ENCODE assay signal across 8 cellular contexts in genomic region chr11:68798221-68798813, GRCh38. TPM values are rescaled to one million over a fixed set of nuclear protein-coding genes. Genes with fewer than 3 reads are reported as not detected.
DNase-seq lines count a peak whose midpoint lies in the region; ATAC-seq, FAIRE-seq and TF ChIP-seq lines count a peak whose summit lies in the region.

No MANE protein-coding gene starts in this region.

- peaks cover 13% of the 10 kb centered on the region for H3K36me3 Mint-ChIP-seq in natural killer cell
- peaks cover 16% of the 10 kb centered on the region for H3K36me3 Mint-ChIP-seq in natural killer cell treated with Interleukin-12 subunit alpha and Interleukin-12 subunit beta and Interleukin-15 and Interleukin-18, amount 100 ng/mL, for 72 hours

- H3K27ac ChIP-seq in WERI-Rb-1: no peak overlapping the region
- H3K27ac ChIP-seq in dorsolateral prefrontal cortex: no peak overlapping the region
- H3K27ac ChIP-seq in neural cell (ENCODE audit: low read length): no peak overlapping the region

- H3K27ac Mint-ChIP-seq in natural killer cell: no peak overlapping the region
- H3K27ac Mint-ChIP-seq in natural killer cell treated with Interleukin-12 subunit alpha and Interleukin-12 subunit beta and Interleukin-15 and Interleukin-18, amount 100 ng/mL, for 72 hours: no peak overlapping the region

- H3K27me3 ChIP-seq in WERI-Rb-1 (ENCODE audit: insufficient read depth, low read depth, severe bottlenecking): no peaks in the 10 kb centered on the region
- H3K27me3 ChIP-seq in dorsolateral prefrontal cortex: no peaks in the 10 kb centered on the region
- no peaks in the 10 kb centered on the region for H3K27me3 ChIP-seq in neural cell (ENCODE audit: insufficient read depth, low read depth, low read length)

- TF ChIP-seq CTCF in natural killer cell (IDR thresholded peaks at IDR 0.05) (peak; percentile 52), WERI-Rb-1 (IDR thresholded peaks at IDR 0.05; ENCODE audit: low read depth, low read length) (peak; percentile 93), dorsolateral prefrontal cortex (IDR thresholded peaks at IDR 0.05 in 54 of 56, conservative IDR thresholded peaks at IDR 0.05 in 2 of 56; ENCODE audit: low read depth in 1 of 56, partially characterized antibody in 56 of 56) (peak in 52 of 56 donors; percentile 19 to 61 (median 46)), neural cell (IDR thresholded peaks at IDR 0.05; ENCODE audit: poor library complexity, severe bottlenecking) (peak; percentile 22)

- intact Hi-C loops in natural killer cell (cut with micrococcal nuclease): no loop called here
- intact Hi-C loops in dorsolateral prefrontal cortex (cut with DNase I): no loop called here

- no peaks in the 10 kb centered on the region for H3K27me3 Mint-ChIP-seq in natural killer cell (ENCODE audit: low read depth in 2 of 2)
- H3K27me3 Mint-ChIP-seq in natural killer cell treated with Interleukin-12 subunit alpha and Interleukin-12 subunit beta and Interleukin-15 and Interleukin-18, amount 100 ng/mL, for 72 hours: no peaks in the 10 kb centered on the region

- no peaks in the 10 kb centered on the region for H3F3A ChIP-seq in neural cell (ENCODE audit: insufficient read depth, low read length, poor library complexity, severe bottlenecking)

- no peaks in the 10 kb centered on the region for H3K79me2 ChIP-seq in neural cell (replicated peaks; ENCODE audit: insufficient read depth, low read length)

- no peaks in the 10 kb centered on the region for H3K9me3 Mint-ChIP-seq in natural killer cell
- H3K9me3 Mint-ChIP-seq in natural killer cell treated with Interleukin-12 subunit alpha and Interleukin-12 subunit beta and Interleukin-15 and Interleukin-18, amount 100 ng/mL, for 72 hours: no peaks in the 10 kb centered on the region

- no peak for TF ChIP-seq POLR2A in GM12891 (IDR thresholded peaks at IDR 0.05; ENCODE audit: low read depth, low read length)

- TF ChIP-seq EP300 in neural cell (conservative IDR thresholded peaks at IDR 0.05; ENCODE audit: poor library complexity, severe bottlenecking): no peak

- H3K9me3 ChIP-seq in WERI-Rb-1 (ENCODE audit: severe bottlenecking): no peaks in the 10 kb centered on the region
- no peaks in the 10 kb centered on the region for H3K9me3 ChIP-seq in neural cell (ENCODE audit: low read length)

- H3K36me3 ChIP-seq in WERI-Rb-1 (no peaks in the 10 kb centered on the region), neural cell (ENCODE audit: insufficient read depth, low read length) (no peaks in the 10 kb centered on the region)

- no peak overlapping the region for H2AFZ ChIP-seq in neural cell (ENCODE audit: low read depth, low read length)

- H4K20me1 ChIP-seq in neural cell (ENCODE audit: insufficient read depth): no peaks in the 10 kb centered on the region

- H3K4me3 ChIP-seq in WERI-Rb-1 (ENCODE audit: low read depth, low read length) (no peak overlapping the region), dorsolateral prefrontal cortex (no peak overlapping the region), neural cell (ENCODE audit: low read length) (no peak overlapping the region)

- H3K9ac ChIP-seq in neural cell (ENCODE audit: low read length): no peak overlapping the region

- peak in 2 of 3 donors; percentile 36 to 37 for ATAC-seq in natural killer cell
- ATAC-seq in natural killer cell treated with Interleukin-12 subunit alpha and Interleukin-12 subunit beta and Interleukin-15 and Interleukin-18, amount 100 ng/mL, for 72 hours: no peak

- H3K4me2 ChIP-seq in neural cell (ENCODE audit: low read length): no peak overlapping the region

- H3K9me2 ChIP-seq in neural cell (ENCODE audit: insufficient read depth, low read length): no peaks in the 10 kb centered on the region

- no peak for FAIRE-seq in GM12891 (lab: Jason Lieb, UNC)

- DNase-seq in natural killer cell (peak; percentile 35), WERI-Rb-1 (peak; percentile 71), dorsolateral prefrontal cortex (no peak), DMS79 (lab: John Stamatoyannopoulos, UW) (no peak), NCI-H1436 (lab: John Stamatoyannopoulos, UW) (no peak), GM12891 (ENCODE audit: insufficient read length, low spot score) (no peak)
- no peak for DNase-seq in natural killer cell treated with Interleukin-12 subunit alpha and Interleukin-12 subunit beta and Interleukin-15 and Interleukin-18, amount 100 ng/mL, for 72 hours (ENCODE audit: low spot score)

- no peak for TF ChIP-seq RAD21 in neural cell (conservative IDR thresholded peaks at IDR 0.05)

- H3K4me1 Mint-ChIP-seq in natural killer cell: peaks cover 0 to 7% of the 10 kb centered on the region in 2 donors
- H3K4me1 Mint-ChIP-seq in natural killer cell treated with Interleukin-12 subunit alpha and Interleukin-12 subunit beta and Interleukin-15 and Interleukin-18, amount 100 ng/mL, for 72 hours (ENCODE audit: low read depth in 2 of 2): no peaks in the 10 kb centered on the region

- no peak overlapping the region for H3K4me3 Mint-ChIP-seq in natural killer cell
- H3K4me3 Mint-ChIP-seq in natural killer cell treated with Interleukin-12 subunit alpha and Interleukin-12 subunit beta and Interleukin-15 and Interleukin-18, amount 100 ng/mL, for 72 hours: no peak overlapping the region

TF ChIP-seq in neural cell, 6 proteins besides CTCF, POLR2A, EP300 and RAD21 (continues in another document):
- TF ChIP-seq TAF1 (IDR thresholded peaks at IDR 0.05; ENCODE audit: low read depth) (no peak), REST (IDR thresholded peaks at IDR 0.05; ENCODE audit: borderline replicate concordance) (no peak), MXI1 (conservative IDR thresholded peaks at IDR 0.05; ENCODE audit: poor library complexity, severe bottlenecking) (no peak)

TF ChIP-seq in GM12891, 5 proteins besides CTCF, POLR2A, EP300 and RAD21:
- TF ChIP-seq TAF1 (IDR thresholded peaks at IDR 0.05; ENCODE audit: low read depth, low read length): no peak
- no peak for TF ChIP-seq SPI1 (IDR thresholded peaks at IDR 0.05; ENCODE audit: low read depth, low read length)
- TF ChIP-seq PAX5 (IDR thresholded peaks at IDR 0.05; ENCODE audit: insufficient read depth, low read length, severe bottlenecking): no peak
- no peak for TF ChIP-seq POLR2AphosphoS5 (IDR thresholded peaks at IDR 0.05; ENCODE audit: low read depth, low read length)
- TF ChIP-seq POU2F2 (IDR thresholded peaks at IDR 0.05; ENCODE audit: low read depth, low read length): no peak

RNA-seq across cellular contexts. Expression of gene CPT1A, which starts 43.4 kb away (rescaled TPM):
- total RNA-seq in natural killer cell (100 to 1,000 TPM in 2 of 3 donors, 10 to 100 TPM in 1; 70.3 to 129 (median 100) TPM), dorsolateral prefrontal cortex (10 to 100 TPM; 18.2 to 83.8 (median 32.6) TPM)
- 10 to 100 TPM; 26.7 to 32.3 TPM for total RNA-seq in natural killer cell treated with Interleukin-12 subunit alpha and Interleukin-12 subunit beta and Interleukin-15 and Interleukin-18, amount 100 ng/mL, for 72 hours
- polyA plus RNA-seq in neural cell: 0.12 and 0.35 TPM in 2 replicates
- polyA minus RNA-seq in neural cell: 0.24 and 0.35 TPM in 2 replicates
- 2.4 TPM for polyA plus RNA-seq in GM12891 (2012; ENCODE audit: low read depth, missing spikeins)

RNA-seq across cellular contexts. Expression of gene TESMIN, which starts 47.0 kb away (rescaled TPM):
- total RNA-seq in natural killer cell: 1 to 10 TPM; 1.1 to 3.9 (median 1.1) TPM
- 1 to 10 TPM in 1 of 2 donors, under 1 TPM in 1; 0.98 to 4.9 TPM for total RNA-seq in natural killer cell treated with Interleukin-12 subunit alpha and Interleukin-12 subunit beta and Interleukin-15 and Interleukin-18, amount 100 ng/mL, for 72 hours
- total RNA-seq in dorsolateral prefrontal cortex: 1 to 10 TPM in 98 of 120 experiments, under 1 TPM in 21, not detected in 1; 0.28 to 4.8 (median 1.9) TPM
- polyA plus RNA-seq in neural cell: not detected in 2 replicates
- 1.5 and 1.9 TPM in 2 replicates for polyA minus RNA-seq in neural cell
- polyA plus RNA-seq in GM12891 (2012; ENCODE audit: low read depth, missing spikeins): 1.8 TPM

Comparison
In these comparisons a context has a peak if more than half of its experiments do, and no peak if none do; other contexts are left out.
1. ATAC-seq: peak in natural killer cell (2 of 3); none in natural killer cell treated with Interleukin-12 subunit alpha and Interleukin-12 subunit beta and Interleukin-15 and Interleukin-18, amount 100 ng/mL, for 72 hours (0 of 2).
2. DNase-seq: peak in natural killer cell (single experiment) and WERI-Rb-1 (single experiment); none in natural killer cell treated with Interleukin-12 subunit alpha and Interleukin-12 subunit beta and Interleukin-15 and Interleukin-18, amount 100 ng/mL, for 72 hours (single experiment), dorsolateral prefrontal cortex (0 of 10), DMS79 (single experiment), NCI-H1436 (single experiment) and GM12891 (single experiment).
3. CTCF ChIP-seq: peak in every context shown above with its lines; median percentile 93 in WERI-Rb-1; 52 in natural killer cell; 46 in dorsolateral prefrontal cortex; 22 in neural cell.